Comparison of ENCODE assay signal across 13 cellular contexts in genomic region chr3:160016972-160017371, GRCh38. TPM values are rescaled to one million over a fixed set of nuclear protein-coding genes. Genes with fewer than 3 reads are reported as not detected.
DNase-seq lines count a peak whose midpoint lies in the region; ATAC-seq, FAIRE-seq and TF ChIP-seq lines count a peak whose summit lies in the region.
"Had no signal": no experiment of that assay in that cellular context is flagged by ENCODE, and none has a peak within 500 bp of the region (broad histone marks: within the 10 kb centered on the region; RNA-seq: fewer than 3 reads in every experiment).

No MANE protein-coding gene starts in this region.

- intact Hi-C loops in Right ventricle myocardium inferior (cut with DNase I), result no loop called here

- TF ChIP-seq CTCF in choroid plexus epithelial cell (conservative IDR thresholded peaks at IDR 0.05; ENCODE audit: low read depth, low read length), result no peak

- FAIRE-seq in GM19239 (lab: Jason Lieb, UNC), result peak; percentile 40
- FAIRE-seq: endometrium had no signal

- H3K4me3 ChIP-seq in choroid plexus epithelial cell (ENCODE audit: low read depth, low read length), result no peak overlapping the region
- H3K4me3 ChIP-seq: thoracic aorta had no signal

- DNase-seq in GM19239 (ENCODE audit: insufficient read length, low spot score) (no peak), MV-4-11 (lab: John Stamatoyannopoulos, UW) (peak; percentile 66), choroid plexus epithelial cell (ENCODE audit: low read depth) (peak; percentile 79), myocyte (ENCODE audit: low read depth) (peak; percentile 87), HuH-7 (ENCODE audit: low spot score) (no peak), NCI-H2227 (lab: John Stamatoyannopoulos, UW; ENCODE audit: unreplicated experiment) (no peak), mucosa of gallbladder (ENCODE audit: low spot score) (no peak), Right ventricle myocardium inferior (ENCODE audit: missing footprints) (no peak)
- DNase-seq: activated CD8-positive, alpha-beta memory T cell treated with anti-CD3 and anti-CD28 coated beads for 24 hours; activated naive CD4-positive, alpha-beta T cell; CD4-positive, CD25-positive, alpha-beta regulatory T cell had no signal

- no peak for ATAC-seq in Right ventricle myocardium inferior

RNA-seq across cellular contexts. Expression of gene IL12A, which starts 28.3 kb away (rescaled TPM):
- 0.96 and 1.9 TPM in 2 replicates for total RNA-seq in myocyte
- polyA plus RNA-seq in myocyte (2012), result 1.9 TPM
- total RNA-seq in mucosa of gallbladder, result 0.14 TPM
- 0.46 TPM for total RNA-seq in Right ventricle myocardium inferior
- total RNA-seq: thoracic aorta had no signal

Comparison
In these comparisons a context has a peak if more than half of its experiments do, and no peak if none do; other contexts are left out.
1. DNase-seq: peak in MV-4-11 (single experiment), choroid plexus epithelial cell (single experiment) and myocyte (single experiment); none in GM19239 (single experiment), HuH-7 (single experiment), NCI-H2227 (single experiment), mucosa of gallbladder (single experiment) and Right ventricle myocardium inferior (single experiment).